8 cellular contexts compared by ENCODE assay signal in the genomic region with DNA sequence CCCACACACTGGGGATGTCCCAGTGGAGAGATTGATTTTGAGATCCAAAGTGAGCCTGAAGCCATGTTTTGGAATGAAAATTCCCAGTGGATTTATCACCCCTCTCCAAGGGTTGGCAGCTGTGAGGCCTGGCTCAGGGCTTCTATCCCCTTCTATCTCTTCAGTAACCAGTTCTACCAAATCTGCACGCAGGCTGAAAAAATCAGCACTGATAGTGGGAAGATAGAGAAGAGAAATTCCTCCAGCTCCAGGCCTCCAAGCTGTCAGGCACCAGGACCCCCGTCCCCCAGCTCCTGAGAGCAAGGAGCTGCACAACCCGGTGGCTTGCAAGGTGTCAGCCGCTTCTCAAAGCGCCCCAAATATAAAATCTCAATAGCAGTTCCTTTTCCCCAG. TPM values are rescaled to one million over a fixed set of nuclear protein-coding genes. Genes with fewer than 3 reads are reported as not detected.
DNase-seq lines count a peak whose midpoint lies in the region; ATAC-seq lines count a peak whose summit lies in the region.

No MANE protein-coding gene starts in this region.

- H3K27me3 Mint-ChIP-seq in activated CD4-positive, alpha-beta memory T cell treated with anti-CD3 and anti-CD28 coated beads, Interleukin-2, amount 10 ng/mL, durations not matched to agents 7 days and 5 days: no peaks in the 10 kb centered on the region
- H3K27me3 Mint-ChIP-seq in stimulated activated naive B cell treated with anti-CD40 and anti-IgM and Interleukin-4, amounts not matched to agents 10 μg/mL and 1 μg/mL and 100 μg/mL, for 72 hours: no peaks in the 10 kb centered on the region

- peaks cover 47% of the 10 kb centered on the region for H3K36me3 Mint-ChIP-seq in activated CD4-positive, alpha-beta memory T cell treated with anti-CD3 and anti-CD28 coated beads, Interleukin-2, amount 10 ng/mL, durations not matched to agents 7 days and 5 days (ENCODE audit: low read depth)
- peaks cover 46 to 49% of the 10 kb centered on the region in 2 donors for H3K36me3 Mint-ChIP-seq in stimulated activated naive B cell treated with anti-CD40 and anti-IgM and Interleukin-4, amounts not matched to agents 10 μg/mL and 1 μg/mL and 100 μg/mL, for 72 hours

- peak overlapping the region; percentile 95 for H3K27ac Mint-ChIP-seq in activated CD4-positive, alpha-beta memory T cell treated with anti-CD3 and anti-CD28 coated beads, Interleukin-2, amount 10 ng/mL, durations not matched to agents 7 days and 5 days
- H3K27ac Mint-ChIP-seq in stimulated activated naive B cell treated with anti-CD40 and anti-IgM and Interleukin-4, amounts not matched to agents 10 μg/mL and 1 μg/mL and 100 μg/mL, for 72 hours: peak overlapping the region; percentile 99

- peak overlapping the region; percentile 96 for H3K4me3 Mint-ChIP-seq in activated CD4-positive, alpha-beta memory T cell treated with anti-CD3 and anti-CD28 coated beads, Interleukin-2, amount 10 ng/mL, durations not matched to agents 7 days and 5 days
- peak overlapping the region; percentile 99 to 100 for H3K4me3 Mint-ChIP-seq in stimulated activated naive B cell treated with anti-CD40 and anti-IgM and Interleukin-4, amounts not matched to agents 10 μg/mL and 1 μg/mL and 100 μg/mL, for 72 hours

- H3K9me3 Mint-ChIP-seq in activated CD4-positive, alpha-beta memory T cell treated with anti-CD3 and anti-CD28 coated beads, Interleukin-2, amount 10 ng/mL, durations not matched to agents 7 days and 5 days: no peaks in the 10 kb centered on the region
- no peaks in the 10 kb centered on the region for H3K9me3 Mint-ChIP-seq in stimulated activated naive B cell treated with anti-CD40 and anti-IgM and Interleukin-4, amounts not matched to agents 10 μg/mL and 1 μg/mL and 100 μg/mL, for 72 hours

- CTCF ChIA-PET in activated CD4-positive, alpha-beta memory T cell treated with anti-CD3 and anti-CD28 coated beads, Interleukin-2, amount 10 ng/mL, durations not matched to agents 7 days and 5 days (lab: Charles Lee): interaction anchor here (0.7 to 6.9 kb wide), 8 partner anchors 12 to 185 kb away, joined by 3 to 46 read pairs (median 4); partner anchors contain the start of genes NEK8, PROCA1 and TLCD1

- ATAC-seq in stimulated activated naive B cell treated with anti-CD40 and anti-IgM and Interleukin-4, amounts not matched to agents 10 μg/mL and 1 μg/mL and 100 μg/mL, for 72 hours (replicated peaks): peak in 1 of 2 donors; percentile 4
- no peak for ATAC-seq in GM19395 (IDR thresholded peaks at IDR 0.05; ENCODE audit: unreplicated experiment)

- peak overlapping the region; percentile 80 for H3K4me3 ChIP-seq in iPS-11a (ENCODE audit: low read depth, low read length)

- peak; percentile 33 for DNase-seq in NCI-H2171 treated with DMSO at 0.1 percent for 48 hours (lab: John Stamatoyannopoulos, UW)
- DNase-seq in NCI-H2171 (lab: John Stamatoyannopoulos, UW): no peak
- no peak for DNase-seq in activated CD4-positive, alpha-beta memory T cell treated with anti-CD3 and anti-CD28 coated beads, Interleukin-2, amount 10 ng/mL, durations not matched to agents 7 days and 5 days
- DNase-seq in stimulated activated naive B cell treated with anti-CD40 and anti-IgM and Interleukin-4, amounts not matched to agents 10 μg/mL and 1 μg/mL and 100 μg/mL, for 72 hours: no peak
- DNase-seq in CD1c-positive myeloid dendritic cell (ENCODE audit: extremely low spot score): no peak
- DNase-seq in A172 (ENCODE audit: low spot score): no peak

- peaks cover 78% of the 10 kb centered on the region for H3K4me1 Mint-ChIP-seq in activated CD4-positive, alpha-beta memory T cell treated with anti-CD3 and anti-CD28 coated beads, Interleukin-2, amount 10 ng/mL, durations not matched to agents 7 days and 5 days
- peaks cover 48 to 79% of the 10 kb centered on the region in 2 donors for H3K4me1 Mint-ChIP-seq in stimulated activated naive B cell treated with anti-CD40 and anti-IgM and Interleukin-4, amounts not matched to agents 10 μg/mL and 1 μg/mL and 100 μg/mL, for 72 hours

- POLR2A ChIA-PET in activated CD4-positive, alpha-beta memory T cell treated with anti-CD3 and anti-CD28 coated beads, Interleukin-2, amount 10 ng/mL, durations not matched to agents 7 days and 5 days (lab: Charles Lee): interaction anchor here (1.1 to 4.9 kb wide), 8 partner anchors 25 to 251 kb away, joined by 3 to 21 read pairs (median 6); partner anchors contain the start of genes BLTP2, FAM222B and PHF12

RNA-seq across cellular contexts. Expression of gene FLOT2, which starts 1.0 kb away (rescaled TPM):
- total RNA-seq in activated CD4-positive, alpha-beta memory T cell treated with anti-CD3 and anti-CD28 coated beads, Interleukin-2, amount 10 ng/mL, durations not matched to agents 7 days and 5 days: 100 to 1,000 TPM; 193 to 200 TPM
- total RNA-seq in A172 (2014; rRNA removed; shearing (Covaris generic)): 43.9 and 45.5 TPM in 2 replicates

RNA-seq across cellular contexts. Expression of gene DHRS13, which starts 6.4 kb away (rescaled TPM):
- 10 to 100 TPM; 25.2 to 25.7 TPM for total RNA-seq in activated CD4-positive, alpha-beta memory T cell treated with anti-CD3 and anti-CD28 coated beads, Interleukin-2, amount 10 ng/mL, durations not matched to agents 7 days and 5 days
- total RNA-seq in A172 (2014; rRNA removed; shearing (Covaris generic)): 12.7 and 13.9 TPM in 2 replicates

RNA-seq across cellular contexts. Expression of gene ERAL1, which starts 41.7 kb away (rescaled TPM):
- 10 to 100 TPM; 34.6 to 35.2 TPM for total RNA-seq in activated CD4-positive, alpha-beta memory T cell treated with anti-CD3 and anti-CD28 coated beads, Interleukin-2, amount 10 ng/mL, durations not matched to agents 7 days and 5 days
- total RNA-seq in A172 (2014; rRNA removed; shearing (Covaris generic)): 45.1 and 66.6 TPM in 2 replicates

RNA-seq across cellular contexts. Expression of gene FAM222B, which starts 53.9 kb away (rescaled TPM):
- 10 to 100 TPM; 15.5 to 17.1 TPM for total RNA-seq in activated CD4-positive, alpha-beta memory T cell treated with anti-CD3 and anti-CD28 coated beads, Interleukin-2, amount 10 ng/mL, durations not matched to agents 7 days and 5 days
- 9.2 and 10.2 TPM in 2 replicates for total RNA-seq in A172 (2014; rRNA removed; shearing (Covaris generic))

RNA-seq across cellular contexts. Expression of gene PHF12, which starts 54.8 kb away (rescaled TPM):
- total RNA-seq in activated CD4-positive, alpha-beta memory T cell treated with anti-CD3 and anti-CD28 coated beads, Interleukin-2, amount 10 ng/mL, durations not matched to agents 7 days and 5 days: 10 to 100 TPM; 75.6 to 78.8 TPM
- 16.0 and 22.3 TPM in 2 replicates for total RNA-seq in A172 (2014; rRNA removed; shearing (Covaris generic))
